In the genomic region with DNA sequence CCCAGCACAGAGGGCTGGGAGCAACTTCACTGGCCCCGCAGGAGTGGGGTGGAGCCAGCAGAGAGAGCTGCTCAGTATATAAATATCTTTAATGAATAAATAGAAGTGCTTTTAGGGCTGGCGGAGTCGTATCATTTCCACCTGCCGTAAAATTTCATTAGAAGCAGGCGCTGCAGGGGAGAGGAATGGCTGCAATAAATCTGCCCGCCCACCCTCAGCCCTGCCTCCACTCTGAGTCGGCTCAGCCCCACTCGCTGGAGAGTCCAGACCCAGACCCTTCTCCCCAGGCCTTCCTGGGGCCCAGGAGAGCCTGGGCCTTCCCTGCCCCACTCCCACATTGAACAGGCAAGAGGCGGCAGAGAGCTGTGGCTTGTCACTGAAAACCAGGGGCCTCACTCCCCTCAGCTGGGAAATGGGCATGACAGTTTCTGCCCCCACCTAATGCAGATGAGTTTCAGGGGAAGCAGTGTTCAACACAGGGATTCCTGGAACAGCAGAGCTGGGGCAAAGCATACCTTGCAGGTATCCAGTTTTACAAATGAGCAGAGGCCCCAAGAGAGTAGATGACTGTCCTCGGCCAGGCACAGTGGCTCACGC, we compare ENCODE assay signal across 15 cellular contexts. TPM values are rescaled to one million over a fixed set of nuclear protein-coding genes. Genes with fewer than 3 reads are reported as not detected.
"Had no signal": no experiment of that assay in that cellular context is flagged by ENCODE, and none has a peak within 500 bp of the region (broad histone marks: within the 10 kb centered on the region; RNA-seq: fewer than 3 reads in every experiment).

No MANE protein-coding gene starts in this region.

- H3K4me3 ChIP-seq: body of pancreas, suprapubic skin had no signal

- H3K4me1 ChIP-seq: suprapubic skin had no signal

- DNase-seq: activated B cell treated with CpG ODN at 0.5 μM for 24 hours; activated CD4-positive, alpha-beta T cell treated with anti-CD3 and anti-CD28 coated beads for 48 hours; activated CD8-positive, alpha-beta memory T cell treated with anti-CD3 and anti-CD28 coated beads, Interleukin-2, amount 50 U/mL, for 48 hours; activated CD8-positive, alpha-beta T cell treated with anti-CD3 and anti-CD28 coated beads, Interleukin-2, amount 10 ng/mL, durations not matched to agents 7 days and 5 days; activated naive CD8-positive, alpha-beta T cell treated with anti-CD3 and anti-CD28 coated beads for 36 hours; activated T-cell treated with anti-CD3 and anti-CD28 coated beads, Interleukin-2, amount 50 U/mL, for 72 hours; amygdala; body of pancreas; effector CD8-positive, alpha-beta T cell; foreskin fibroblast; hypothalamus; mesenchymal stem cell; nucleus accumbens; small intestine had no signal

- H3K27ac ChIP-seq: body of pancreas, suprapubic skin had no signal

- H3K27me3 ChIP-seq: body of pancreas had no signal

- H3K9me3 ChIP-seq: body of pancreas, suprapubic skin had no signal

RNA-seq across cellular contexts. Expression of a gene that starts 23.8 kb away (rescaled TPM):
- total RNA-seq: activated B cell treated with CpG ODN at 0.5 μM for 24 hours; activated naive CD8-positive, alpha-beta T cell treated with anti-CD3 and anti-CD28 coated beads for 36 hours had no signal
